Comparison of ENCODE assay signal across 8 cellular contexts in genomic region chr17:65055280-65055707, GRCh38. TPM values are rescaled to one million over a fixed set of nuclear protein-coding genes. Genes with fewer than 3 reads are reported as not detected.
A peak's percentile ranks its signal among the peaks of the same experiment; 100 is the strongest.
DNase-seq lines count a peak whose midpoint lies in the region; ATAC-seq and TF ChIP-seq lines count a peak whose summit lies in the region.

No MANE protein-coding gene starts in this region.

- H3K79me2 ChIP-seq in fibroblast of lung (ENCODE audit: control insufficient read depth, insufficient read depth, low read length), result peaks cover 54% of the 10 kb centered on the region

- no peaks in the 10 kb centered on the region for H3K9me3 ChIP-seq in ES-I3 (ENCODE audit: control insufficient read depth, insufficient read depth, low read length)
- no peaks in the 10 kb centered on the region for H3K9me3 ChIP-seq in HAP-1
- H3K9me3 ChIP-seq in fibroblast of lung (ENCODE audit: control insufficient read depth, insufficient read depth, low read depth, low read length), result no peaks in the 10 kb centered on the region
- no peaks in the 10 kb centered on the region for H3K9me3 ChIP-seq in psoas muscle

- TF ChIP-seq CTCF in fibroblast of lung (conservative IDR thresholded peaks at IDR 0.05 in 1 of 2, IDR thresholded peaks at IDR 0.05 in 1 of 2; ENCODE audit: low read depth in 1 of 2, low read length in 2 of 2) (no peak), psoas muscle (IDR thresholded peaks at IDR 0.05) (no peak)

- intact Hi-C loops in psoas muscle (cut with DNase I), result loop anchor here (5.0 kb wide), 3 partner anchors 47 to 93 kb away; no protein-coding TSS in a partner anchor

- H3K9ac ChIP-seq in ES-I3 (ENCODE audit: low read depth, low read length) (peak overlapping the region; percentile 62), fibroblast of lung (ENCODE audit: insufficient read depth, low read length) (peak overlapping the region; percentile 53)

- DNase-seq in HAP-1 (ENCODE audit: low spot score in 2 of 2) (no peak), fibroblast of lung (ENCODE audit: low read depth in 2 of 2) (peak in 1 of 2 donors; percentile 21), psoas muscle (no peak), cerebellar nuclear complex (lab: John Stamatoyannopoulos, UW) (no peak), SKM-1 treated with dmso at 0.1 percent for 144 hours (lab: John Stamatoyannopoulos, UW; ENCODE audit: unreplicated experiment) (no peak)

- peak overlapping the region; percentile 92 for H3K4me3 ChIP-seq in HAP-1
- H3K4me3 ChIP-seq in fibroblast of lung (replicated peaks in 1 of 4; ENCODE audit: control extremely low read depth in 1 of 4, insufficient read depth in 1 of 4, low read depth in 3 of 4, low read length in 4 of 4), result peak overlapping the region; percentile 79 to 99 (median 88)
- H3K4me3 ChIP-seq in psoas muscle, result peak overlapping the region; percentile 92

- peaks cover 18% of the 10 kb centered on the region for H3K4me1 ChIP-seq in ES-I3 (ENCODE audit: insufficient read depth, low read length)
- peaks cover 13% of the 10 kb centered on the region for H3K4me1 ChIP-seq in HAP-1
- no peaks in the 10 kb centered on the region for H3K4me1 ChIP-seq in fibroblast of lung (ENCODE audit: control insufficient read depth, extremely low read depth, insufficient read depth, low read length)
- H3K4me1 ChIP-seq in psoas muscle, result peaks cover 36% of the 10 kb centered on the region

- peak; percentile 45 for ATAC-seq in SK-N-SH treated with all-trans-retinoic acid at 6 μM for 48 hours
- ATAC-seq in psoas muscle, result no peak
- no peak for ATAC-seq in GM21737 (IDR thresholded peaks at IDR 0.05; ENCODE audit: unreplicated experiment)

- 4 to 8% (median 5%) methylated on average over 7 of the region's 7 CpGs for WGBS in psoas muscle, 3 donors

- H2AFZ ChIP-seq in fibroblast of lung (ENCODE audit: low read length), result peak overlapping the region; percentile 11

- no peaks in the 10 kb centered on the region for H3K27me3 ChIP-seq in HAP-1 (ENCODE audit: low read depth)
- no peaks in the 10 kb centered on the region for H3K27me3 ChIP-seq in fibroblast of lung (ENCODE audit: control insufficient read depth, insufficient read depth, low read length)
- no peaks in the 10 kb centered on the region for H3K27me3 ChIP-seq in psoas muscle (ENCODE audit: insufficient read depth in 3 of 3, low read length in 2 of 3)

- H3K27ac ChIP-seq in fibroblast of lung (ENCODE audit: insufficient read depth, low read length) (peak overlapping the region; percentile 94), psoas muscle (peak overlapping the region; percentile 99)

- H3K36me3 ChIP-seq in ES-I3 (ENCODE audit: insufficient read depth, low read length) (0 out of 2 replicates have a peak, but pooled peaks cover 6% of the 10 kb centered on the region), HAP-1 (replicated peaks) (peaks cover 36% of the 10 kb centered on the region), fibroblast of lung (ENCODE audit: control insufficient read depth, insufficient read depth, low read length) (peaks cover 10% of the 10 kb centered on the region), psoas muscle (ENCODE audit: insufficient read depth in 1 of 2, low read depth in 1 of 2) (peaks cover 4 to 35% of the 10 kb centered on the region in 2 donors)

- peak overlapping the region; percentile 93 for H3K4me2 ChIP-seq in fibroblast of lung (ENCODE audit: extremely low read depth, insufficient read depth, low read length)

- no peaks in the 10 kb centered on the region for H4K20me1 ChIP-seq in fibroblast of lung (ENCODE audit: control insufficient read depth, extremely low read depth, insufficient read depth, low read length)

- in situ Hi-C loops in HAP-1 (cut with MboI; ENCODE audit: low sequenced_read_pairs), result no loop called here

TF ChIP-seq in SK-N-SH treated with all-trans-retinoic acid at 6 μM for 48 hours, 23 proteins besides CTCF, POLR2A, EP300 and RAD21:
- TF ChIP-seq ZC3H10 (CRISPR knock-in tag; IDR thresholded peaks at IDR 0.05), result 0 out of 2 replicates have a peak, but pooled peaks have one; percentile 17
- TF ChIP-seq GLIS3 (CRISPR knock-in tag; IDR thresholded peaks at IDR 0.05), result no peak
- no peak for TF ChIP-seq SNAI2 (CRISPR knock-in tag; IDR thresholded peaks at IDR 0.05)
- TF ChIP-seq, protein P1, sequence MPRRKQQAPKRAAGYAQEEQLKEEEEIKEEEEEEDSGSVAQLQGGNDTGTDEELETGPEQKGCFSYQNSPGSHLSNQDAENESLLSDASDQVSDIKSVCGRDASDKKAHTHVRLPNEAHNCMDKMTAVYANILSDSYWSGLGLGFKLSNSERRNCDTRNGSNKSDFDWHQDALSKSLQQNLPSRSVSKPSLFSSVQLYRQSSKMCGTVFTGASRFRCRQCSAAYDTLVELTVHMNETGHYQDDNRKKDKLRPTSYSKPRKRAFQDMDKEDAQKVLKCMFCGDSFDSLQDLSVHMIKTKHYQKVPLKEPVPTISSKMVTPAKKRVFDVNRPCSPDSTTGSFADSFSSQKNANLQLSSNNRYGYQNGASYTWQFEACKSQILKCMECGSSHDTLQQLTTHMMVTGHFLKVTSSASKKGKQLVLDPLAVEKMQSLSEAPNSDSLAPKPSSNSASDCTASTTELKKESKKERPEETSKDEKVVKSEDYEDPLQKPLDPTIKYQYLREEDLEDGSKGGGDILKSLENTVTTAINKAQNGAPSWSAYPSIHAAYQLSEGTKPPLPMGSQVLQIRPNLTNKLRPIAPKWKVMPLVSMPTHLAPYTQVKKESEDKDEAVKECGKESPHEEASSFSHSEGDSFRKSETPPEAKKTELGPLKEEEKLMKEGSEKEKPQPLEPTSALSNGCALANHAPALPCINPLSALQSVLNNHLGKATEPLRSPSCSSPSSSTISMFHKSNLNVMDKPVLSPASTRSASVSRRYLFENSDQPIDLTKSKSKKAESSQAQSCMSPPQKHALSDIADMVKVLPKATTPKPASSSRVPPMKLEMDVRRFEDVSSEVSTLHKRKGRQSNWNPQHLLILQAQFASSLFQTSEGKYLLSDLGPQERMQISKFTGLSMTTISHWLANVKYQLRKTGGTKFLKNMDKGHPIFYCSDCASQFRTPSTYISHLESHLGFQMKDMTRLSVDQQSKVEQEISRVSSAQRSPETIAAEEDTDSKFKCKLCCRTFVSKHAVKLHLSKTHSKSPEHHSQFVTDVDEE (CRISPR knock-in tag; IDR thresholded peaks at IDR 0.05), result no peak

RNA-seq across cellular contexts. Expression of gene GNA13, which starts 1.2 kb away (rescaled TPM):
- total RNA-seq in fibroblast of lung (52.1 and 65.2 TPM in 2 replicates), psoas muscle (10 to 100 TPM; 34.2 to 85.5 (median 50.4) TPM)
- polyA plus RNA-seq in fibroblast of lung (44.6 and 50.3 TPM in 2 replicates), psoas muscle (10 to 100 TPM; 32.7 to 67.2 (median 38.1) TPM)
- polyA plus RNA-seq in fibroblast of lung (2012), result 21.2 and 22.6 TPM in 2 replicates
- polyA minus RNA-seq in fibroblast of lung (ENCODE audit: low replicate concordance), result 8.3 and 9.6 TPM in 2 replicates
